In the genomic region with DNA sequence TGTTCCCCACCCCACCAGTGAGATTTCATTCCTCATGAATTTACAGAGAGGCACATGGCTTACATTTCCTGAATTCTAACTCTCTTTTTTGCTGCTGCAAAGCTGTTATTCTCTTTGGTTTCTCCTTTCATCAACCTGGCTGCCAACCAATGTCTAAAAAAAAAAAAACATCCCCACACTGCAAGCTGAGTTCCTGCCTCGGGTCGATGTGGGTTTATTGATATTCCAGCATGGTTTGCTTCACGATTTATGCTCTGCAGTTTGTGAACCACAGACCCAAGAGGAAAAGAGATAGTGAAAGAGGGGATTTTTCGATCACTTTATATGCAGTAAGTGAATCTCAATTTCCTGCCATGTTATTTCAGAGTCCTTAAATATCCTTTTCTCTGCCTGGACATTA, we compare ENCODE assay signal across 17 cellular contexts.
DNase-seq lines count a peak whose midpoint lies in the region; ATAC-seq and TF ChIP-seq lines count a peak whose summit lies in the region.
"Had no signal": no experiment of that assay in that cellular context is flagged by ENCODE, and none has a peak within 500 bp of the region (broad histone marks: within the 10 kb centered on the region; RNA-seq: fewer than 3 reads in every experiment).

No MANE protein-coding gene starts in this region.

- H3K4me1 Mint-ChIP-seq in CD4-positive, alpha-beta memory T cell, result peaks cover 19 to 39% (median 23%) of the 10 kb centered on the region in 4 donors
- peaks cover 25 to 59% (median 51%) of the 10 kb centered on the region in 4 donors for H3K4me1 Mint-ChIP-seq in naive thymus-derived CD8-positive, alpha-beta T cell
- H3K4me1 Mint-ChIP-seq: CD14-positive monocyte had no signal

- H3K9me3 ChIP-seq in CD4-positive, alpha-beta memory T cell (ENCODE audit: control insufficient read depth in 1 of 2, low read length in 2 of 2), result no peaks in the 10 kb centered on the region
- H3K9me3 ChIP-seq in mammary epithelial cell (replicated peaks; ENCODE audit: insufficient read depth, low read length), result no peaks in the 10 kb centered on the region

- intact Hi-C loops in CD4-positive, alpha-beta memory T cell (cut with micrococcal nuclease), result loop anchor here (1.0 kb wide), 1 partner anchor 17 kb away; no protein-coding TSS in a partner anchor
- intact Hi-C loops in Right ventricle myocardium superior (cut with DNase I) (no loop called here), mammary epithelial cell (cut with micrococcal nuclease) (no loop called here)

- DNase-seq in CD4-positive, alpha-beta memory T cell, result peak in 4 of 5 donors; percentile 33 to 60 (median 36)
- DNase-seq in Kasumi-1 (lab: John Stamatoyannopoulos, UW) (peak; percentile 4 to 14), astrocyte of the hippocampus (ENCODE audit: low read depth, low spot score) (peak; percentile 57), NCI-H1092 (lab: John Stamatoyannopoulos, UW) (no peak), Right ventricle myocardium superior (no peak), mammary epithelial cell (no peak)
- DNase-seq in naive thymus-derived CD8-positive, alpha-beta T cell, result peak in 7 of 10 donors; percentile 4 to 77 (median 38)
- DNase-seq: activated CD4-positive, alpha-beta T cell treated with anti-CD3 and anti-CD28 coated beads for 4 hours; midbrain; NCI-H1417 treated with DMSO at 0.1 percent for 48 hours; NCI-H510A treated with DMSO at 0.1 percent for 48 hours; retina; stimulated activated CD4-positive, alpha-beta T cell treated with anti-CD3 and anti-CD28 coated beads, Interleukin-4, amount 100 ng/mL, for 24 hours; stimulated activated naive B cell treated with anti-CD40 and anti-IgM and Interleukin-4, amounts not matched to agents 10 μg/mL and 1 μg/mL and 100 μg/mL, for 72 hours had no signal

- H3K9ac ChIP-seq in mammary epithelial cell (ENCODE audit: insufficient read depth, low read length), result no peak overlapping the region

- no peak for TF ChIP-seq CTCF in mammary epithelial cell (conservative IDR thresholded peaks at IDR 0.05 in 1 of 2, IDR thresholded peaks at IDR 0.05 in 1 of 2; ENCODE audit: extremely low read depth in 1 of 2, insufficient read depth in 1 of 2, low read depth in 1 of 2, low read length in 2 of 2)

- H3K27ac Mint-ChIP-seq in CD4-positive, alpha-beta memory T cell, result peak overlapping the region; percentile 14 to 91 (median 65)
- peak overlapping the region; percentile 32 to 93 (median 72) for H3K27ac Mint-ChIP-seq in naive thymus-derived CD8-positive, alpha-beta T cell
- H3K27ac Mint-ChIP-seq: stimulated activated naive B cell treated with anti-CD40 and anti-IgM and Interleukin-4, amounts not matched to agents 10 μg/mL and 1 μg/mL and 100 μg/mL, for 72 hours had no signal

- BruUV-seq in mammary epithelial cell (replicated peaks; lab: Mats Ljungman, UMichigan), result no TSS peak

- no peak overlapping the region for H3K4me2 ChIP-seq in mammary epithelial cell (ENCODE audit: insufficient read depth, low read depth, low read length)

- peaks cover 25% of the 10 kb centered on the region for H3K4me1 ChIP-seq in CD4-positive, alpha-beta memory T cell (ENCODE audit: insufficient read depth, low read length)
- H3K4me1 ChIP-seq in mammary epithelial cell (ENCODE audit: insufficient read depth, low read length), result peaks cover 9% of the 10 kb centered on the region

- no peak overlapping the region for H3K4me3 ChIP-seq in CD4-positive, alpha-beta memory T cell (ENCODE audit: low read length in 2 of 2)
- H3K4me3 ChIP-seq in mammary epithelial cell (replicated peaks in 1 of 3; ENCODE audit: insufficient read depth in 1 of 3, low read depth in 2 of 3, low read length in 3 of 3), result no peak overlapping the region

- H3K27me3 ChIP-seq in CD4-positive, alpha-beta memory T cell (ENCODE audit: insufficient read depth, low read length), result no peaks in the 10 kb centered on the region
- no peaks in the 10 kb centered on the region for H3K27me3 ChIP-seq in mammary epithelial cell (ENCODE audit: insufficient read depth, low read length)

- CTCF ChIA-PET in CD4-positive, alpha-beta memory T cell (lab: Charles Lee; ENCODE audit: partially characterized antibody), result interaction anchor here (1.2 to 1.7 kb wide), 2 partner anchors 14 to 65 kb away, joined by 3 to 4 read pairs; no protein-coding TSS in a partner anchor
- CTCF ChIA-PET in mammary epithelial cell (lab: Charles Lee; ENCODE audit: low non-redundant PET), result no interaction called here

- no peak overlapping the region for H3K27ac ChIP-seq in CD4-positive, alpha-beta memory T cell (ENCODE audit: low read depth, low read length)
- H3K27ac ChIP-seq in mammary epithelial cell (ENCODE audit: insufficient read depth, low read depth, low read length), result no peak overlapping the region

- in situ Hi-C loops in mammary epithelial cell (cut with MboI; ENCODE audit: low sequenced_read_pairs in 2 of 2), result no loop called here

- H3K4me3 Mint-ChIP-seq in CD4-positive, alpha-beta memory T cell, result peak overlapping the region in 7 of 8 donors; percentile 33 to 76 (median 63)
- peak overlapping the region; percentile 35 to 81 (median 68) for H3K4me3 Mint-ChIP-seq in naive thymus-derived CD8-positive, alpha-beta T cell
- H3K4me3 Mint-ChIP-seq: CD14-positive monocyte had no signal

- dilution Hi-C loops in mammary epithelial cell (cut with HindIII; ENCODE audit: low sequenced_read_pairs), result no loop called here

- no peaks in the 10 kb centered on the region for H3K36me3 ChIP-seq in CD4-positive, alpha-beta memory T cell (ENCODE audit: insufficient read depth, low read length)
- H3K36me3 ChIP-seq in mammary epithelial cell (ENCODE audit: insufficient read depth, low read length), result no peaks in the 10 kb centered on the region

- ATAC-seq in naive thymus-derived CD8-positive, alpha-beta T cell, result peak; percentile 88 to 93
- ATAC-seq in GM21723 (IDR thresholded peaks at IDR 0.05; ENCODE audit: unreplicated experiment), result no peak
- ATAC-seq in Right ventricle myocardium superior (ENCODE audit: poor library complexity), result no peak
- ATAC-seq: Panc1 had no signal

- peaks cover 0 to 1% of the 10 kb centered on the region in 2 donors for H3K27me3 Mint-ChIP-seq in CD4-positive, alpha-beta memory T cell
- H3K27me3 Mint-ChIP-seq in naive thymus-derived CD8-positive, alpha-beta T cell, result no peaks in the 10 kb centered on the region
- H3K27me3 Mint-ChIP-seq: stimulated activated naive B cell treated with anti-CD40 and anti-IgM and Interleukin-4, amounts not matched to agents 10 μg/mL and 1 μg/mL and 100 μg/mL, for 72 hours had no signal

- no peaks in the 10 kb centered on the region for H4K20me1 ChIP-seq in mammary epithelial cell (ENCODE audit: insufficient read depth, low read length)

- no peaks in the 10 kb centered on the region for H3K79me2 ChIP-seq in mammary epithelial cell (ENCODE audit: insufficient read depth, low read length)

- no peaks in the 10 kb centered on the region for H3K9me3 Mint-ChIP-seq in CD4-positive, alpha-beta memory T cell
- H3K9me3 Mint-ChIP-seq in naive thymus-derived CD8-positive, alpha-beta T cell, result no peaks in the 10 kb centered on the region

- no peaks in the 10 kb centered on the region for H3K36me3 Mint-ChIP-seq in CD4-positive, alpha-beta memory T cell
- no peaks in the 10 kb centered on the region for H3K36me3 Mint-ChIP-seq in naive thymus-derived CD8-positive, alpha-beta T cell
- H3K36me3 Mint-ChIP-seq: CD14-positive monocyte; stimulated activated naive B cell treated with anti-CD40 and anti-IgM and Interleukin-4, amounts not matched to agents 10 μg/mL and 1 μg/mL and 100 μg/mL, for 72 hours had no signal

- WGBS in mammary epithelial cell (ENCODE audit: low coverage, missing lambda C conversion rate), result 40% methylated on average over 4 of the region's 4 CpGs

- POLR2A ChIA-PET in CD4-positive, alpha-beta memory T cell (lab: Charles Lee; ENCODE audit: partially characterized antibody), result interaction anchor here (0.9 to 1.6 kb wide), 5 partner anchors 8 to 74 kb away, joined by 3 to 4 read pairs (median 3); no protein-coding TSS in a partner anchor
- POLR2A ChIA-PET in naive thymus-derived CD8-positive, alpha-beta T cell (lab: Charles Lee), result interaction anchor here (0.8 to 2.0 kb wide), 8 partner anchors 8 to 606 kb away, joined by 3 to 10 read pairs (median 3); partner anchors contain the start of gene TRIB2

- H2AFZ ChIP-seq in mammary epithelial cell (ENCODE audit: low read depth, low read length), result no peak overlapping the region

Comparison
In these comparisons a context has a peak if more than half of its experiments do, and no peak if none do; other contexts are left out.
1. DNase-seq: peak in CD4-positive, alpha-beta memory T cell (4 of 5), Kasumi-1 (2 of 2), astrocyte of the hippocampus (single experiment) and naive thymus-derived CD8-positive, alpha-beta T cell (7 of 10); none in NCI-H1092 (single experiment), Right ventricle myocardium superior (single experiment) and mammary epithelial cell (single experiment).
2. ATAC-seq: peak in naive thymus-derived CD8-positive, alpha-beta T cell (2 of 2); none in GM21723 (single experiment) and Right ventricle myocardium superior (single experiment).